ENCODE assay signal across 8 cellular contexts in genomic region chr16:28878083-28878926, GRCh38. TPM values are rescaled to one million over a fixed set of nuclear protein-coding genes. Genes with fewer than 3 reads are reported as not detected.
DNase-seq lines count a peak whose midpoint lies in the region; ATAC-seq, FAIRE-seq and TF ChIP-seq lines count a peak whose summit lies in the region.

Gene ATP2A1 (plus strand): TSS chr16:28878488. CDS start chr16:28878672, 184 bp downstream.

- H3K27ac ChIP-seq in brain microvascular endothelial cell (no peak within 1 kb of the TSS), mesendoderm (ENCODE audit: low read depth, low read length) (no peak within 1 kb of the TSS), urinary bladder (ENCODE audit: low read depth) (no peak within 1 kb of the TSS)

- H3K4me3 ChIP-seq in brain microvascular endothelial cell (ENCODE audit: low read depth, low read length) (peak within 1 kb of the TSS; percentile 67), mesendoderm (ENCODE audit: low read length) (peak within 1 kb of the TSS; percentile 40), urinary bladder (ENCODE audit: low read depth, low read length) (peak within 1 kb of the TSS; percentile 54), mucosa of descending colon (no peak within 1 kb of the TSS)

- peak within 1 kb of the TSS; percentile 79 for H3K56ac ChIP-seq in mesendoderm (ENCODE audit: low read length)

- no peak within 1 kb of the TSS for H4K5ac ChIP-seq in mesendoderm (ENCODE audit: low read length)

- H3K79me2 ChIP-seq in mesendoderm (ENCODE audit: control insufficient read depth, insufficient read depth, low read length), result no peaks in the 10 kb centered on the region

- H3K36me3 ChIP-seq in brain microvascular endothelial cell (replicated peaks) (peaks cover 7% of the 10 kb centered on the region), mesendoderm (ENCODE audit: control insufficient read depth, insufficient read depth, low read length) (peaks cover 2% of the 10 kb centered on the region), urinary bladder (ENCODE audit: insufficient read depth) (no peaks in the 10 kb centered on the region), mucosa of descending colon (ENCODE audit: low read depth) (no peaks in the 10 kb centered on the region)

- H2AK5ac ChIP-seq in mesendoderm (ENCODE audit: low read length), result no peak within 1 kb of the TSS

- in situ Hi-C loops in brain microvascular endothelial cell (cut with HindIII; ENCODE audit: low pct_ligation_motif_present, low sequenced_read_pairs), result no loop called here

- peak within 1 kb of the TSS; percentile 21 for H3K18ac ChIP-seq in mesendoderm (ENCODE audit: low read length)

- no peak within 1 kb of the TSS for H3K4ac ChIP-seq in mesendoderm (ENCODE audit: low read depth, low read length)

- no CpG with 5 or more reads among the region's 25 CpGs for WGBS in mesendoderm (ENCODE audit: extremely low coverage, insufficient coverage, low lambda C conversion rate)
- WGBS in urinary bladder, result 69% methylated on average over 25 of the region's 25 CpGs

- TF ChIP-seq CTCF in brain microvascular endothelial cell (IDR thresholded peaks at IDR 0.05; ENCODE audit: low read depth, low read length, missing control alignments) (no peak), mucosa of descending colon (IDR thresholded peaks at IDR 0.05) (no peak)

- H3K4me1 ChIP-seq in mesendoderm (ENCODE audit: control insufficient read depth, low read depth, low read length), result no peaks in the 10 kb centered on the region
- peaks cover 2% of the 10 kb centered on the region for H3K4me1 ChIP-seq in urinary bladder (ENCODE audit: insufficient read depth)
- peaks cover 12% of the 10 kb centered on the region for H3K4me1 ChIP-seq in mucosa of descending colon (ENCODE audit: low read depth)

- H4K8ac ChIP-seq in mesendoderm (ENCODE audit: low read depth, low read length), result no peak within 1 kb of the TSS

- no peak within 1 kb of the TSS for H2BK120ac ChIP-seq in mesendoderm (ENCODE audit: low read depth, low read length)

- no peak for ATAC-seq in Right ventricle myocardium inferior
- ATAC-seq in mucosa of descending colon, result no peak

- H2BK5ac ChIP-seq in mesendoderm (ENCODE audit: low read length), result no peak within 1 kb of the TSS

- no peak within 1 kb of the TSS for H2BK15ac ChIP-seq in mesendoderm (replicated peaks; ENCODE audit: low read depth)

- H3K4me2 ChIP-seq in mesendoderm (ENCODE audit: low read length), result peak within 1 kb of the TSS; percentile 42

- H3K79me1 ChIP-seq in mesendoderm (ENCODE audit: low read length), result no peaks in the 10 kb centered on the region

- no peak within 1 kb of the TSS for H3K23ac ChIP-seq in mesendoderm (ENCODE audit: low read length)

- peak within 1 kb of the TSS; percentile 81 for H3K9ac ChIP-seq in mesendoderm (ENCODE audit: low read length)

- DNase-seq in Right ventricle myocardium inferior (ENCODE audit: missing footprints) (peak; percentile 56), cardiac septum (ENCODE audit: low spot score) (no peak), brain microvascular endothelial cell (no peak), mesendoderm (no peak), GM12891 (ENCODE audit: insufficient read length, low spot score) (no peak), NCI-H1048 (lab: John Stamatoyannopoulos, UW) (no peak), mucosa of descending colon (no peak)

- no peaks in the 10 kb centered on the region for H3K9me3 ChIP-seq in mucosa of descending colon

- intact Hi-C loops in Right ventricle myocardium inferior (cut with DNase I), result no loop called here
- intact Hi-C loops in cardiac septum (cut with DNase I), result no loop called here
- intact Hi-C loops in mucosa of descending colon (cut with DNase I, micrococcal nuclease), result no loop called here

- H3K27me3 ChIP-seq in brain microvascular endothelial cell (replicated peaks) (no peaks in the 10 kb centered on the region), mesendoderm (ENCODE audit: insufficient read depth, low read length, poor library complexity) (no peaks in the 10 kb centered on the region)

- no peak for TF ChIP-seq POLR2A in GM12891 (IDR thresholded peaks at IDR 0.05; ENCODE audit: low read depth, low read length)

- FAIRE-seq in GM12891 (lab: Jason Lieb, UNC), result no peak

TF ChIP-seq in GM12891, 5 proteins besides CTCF, POLR2A, EP300 and RAD21:
- TF ChIP-seq TAF1 (IDR thresholded peaks at IDR 0.05; ENCODE audit: low read depth, low read length) (no peak), POLR2AphosphoS5 (IDR thresholded peaks at IDR 0.05; ENCODE audit: low read depth, low read length) (no peak), PAX5 (IDR thresholded peaks at IDR 0.05; ENCODE audit: insufficient read depth, low read length, severe bottlenecking) (no peak), SPI1 (IDR thresholded peaks at IDR 0.05; ENCODE audit: low read depth, low read length) (no peak), POU2F2 (IDR thresholded peaks at IDR 0.05; ENCODE audit: low read depth, low read length) (no peak)

RNA-seq across cellular contexts. Expression of gene ATP2A1, which starts in this region (rescaled TPM):
- total RNA-seq in Right ventricle myocardium inferior (0.11 TPM), cardiac septum (0.54 TPM), urinary bladder (2.9 TPM), mucosa of descending colon (1 to 10 TPM in 2 of 3 donors, under 1 TPM in 1; 0.96 to 1.7 (median 1.6) TPM)
- 0.44 TPM for polyA plus RNA-seq in mesendoderm (2013, experiment 1 of 2)
- polyA plus RNA-seq in mesendoderm (2013, experiment 2 of 2), result 1.0 TPM
- 0.42 TPM for polyA plus RNA-seq in urinary bladder
- 1.6 TPM for polyA plus RNA-seq in GM12891 (2012; ENCODE audit: low read depth, missing spikeins)

Comparison
In these comparisons a context has a peak if more than half of its experiments do, and no peak if none do; other contexts are left out.
1. Peak in DNase-seq in Right ventricle myocardium inferior; RNA of the gene not detected or under 1 TPM.